ENCODE assay signal across 19 cellular contexts in the genomic region with DNA sequence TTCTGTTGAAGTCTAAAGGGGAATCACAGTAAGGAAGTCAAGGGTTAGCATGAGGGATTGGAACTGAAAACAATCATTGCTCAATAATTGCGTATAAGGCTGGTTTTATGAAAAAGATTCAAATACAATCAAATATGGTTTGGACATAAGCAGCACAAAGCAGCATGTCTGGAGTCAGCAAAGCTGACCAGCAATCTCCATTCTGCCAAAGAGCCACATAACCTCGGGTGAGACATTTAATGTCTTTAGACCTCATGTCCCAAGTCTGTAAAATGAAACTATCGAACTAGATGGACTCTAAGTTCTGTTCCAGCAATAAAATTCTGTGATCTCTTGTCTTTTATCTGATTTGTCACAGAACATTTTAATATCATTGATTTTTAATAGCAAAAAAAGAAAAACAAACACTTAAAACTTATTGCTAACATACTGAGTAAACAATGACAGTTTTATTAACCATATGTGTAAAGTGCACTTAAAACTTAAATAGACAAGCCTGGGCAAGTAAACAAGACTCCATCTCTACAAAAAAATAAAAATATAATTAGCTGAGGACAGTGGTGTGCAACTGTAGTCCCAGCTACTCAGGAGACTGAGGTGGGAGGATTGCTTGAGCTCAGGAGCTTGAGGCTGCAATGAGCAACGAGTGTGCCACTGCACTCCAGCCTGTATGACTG.
DNase-seq lines count a peak whose midpoint lies in the region; TF ChIP-seq lines count a peak whose summit lies in the region.
"Had no signal": no experiment of that assay in that cellular context is flagged by ENCODE, and none has a peak within 500 bp of the region (broad histone marks: within the 10 kb centered on the region; RNA-seq: fewer than 3 reads in every experiment).

No MANE protein-coding gene starts in this region.

- 80 to 86% (median 82%) methylated on average over 4 of the region's 4 CpGs for WGBS in ovary, 3 donors

- no peak for TF ChIP-seq EP300 in ovary (IDR thresholded peaks at IDR 0.05)

- H3K36me3 ChIP-seq in adipocyte (ENCODE audit: control insufficient read depth, insufficient read depth, low read length, severe bottlenecking) (no peaks in the 10 kb centered on the region), A673 (ENCODE audit: insufficient read depth, low read length, poor library complexity, severe bottlenecking) (no peaks in the 10 kb centered on the region), ovary (no peaks in the 10 kb centered on the region)

- TF ChIP-seq POLR2A in ovary (IDR thresholded peaks at IDR 0.05): no peak

- H3K9me3 ChIP-seq in adipocyte (ENCODE audit: control insufficient read depth, low read length) (no peaks in the 10 kb centered on the region), A673 (ENCODE audit: low read depth, low read length, poor library complexity, severe bottlenecking) (no peaks in the 10 kb centered on the region), ovary (no peaks in the 10 kb centered on the region)
- H3K9me3 ChIP-seq: Caco-2 had no signal

- no peak overlapping the region for H3K9ac ChIP-seq in adipocyte (ENCODE audit: low read length)

- H3K27ac ChIP-seq in A673 (ENCODE audit: low read depth, low read length, poor library complexity, severe bottlenecking) (no peak overlapping the region), ovary (no peak overlapping the region)

- DNase-seq in NCI-H748 (lab: John Stamatoyannopoulos, UW; ENCODE audit: unreplicated experiment) (peak; percentile 33), NCI-H748 treated with DMSO at 0.1 percent for 48 hours (lab: John Stamatoyannopoulos, UW) (no peak), M059J (ENCODE audit: low read depth) (peak; percentile 9), adipocyte (ENCODE audit: low read depth) (no peak), GM10266 (ENCODE audit: extremely low spot score) (no peak), A673 (ENCODE audit: low spot score) (no peak), ovary (no peak)
- DNase-seq in activated naive CD4-positive, alpha-beta T cell treated with Interleukin-2 at 50 U/mL for 16 hours: no peak
- DNase-seq: ACHN, Caco-2, DND-41, GDM1, H7, Kasumi-1, NCI-H1417 treated with DMSO at 0.1 percent for 48 hours, NCI-H2029, NCI-H2227 treated with DMSO at 0.1 percent for 48 hours, NCI-H526, T-helper 9 cell had no signal

- intact Hi-C loops in A673 (cut with micrococcal nuclease; ENCODE audit: unreplicated experiment) (no loop called here), ovary (cut with DNase I) (no loop called here)

- POLR2A ChIA-PET in A673 (lab: Charles Lee; ENCODE audit: low non-redundant PET): no interaction called here

- BruUV-seq in A673 (replicated peaks; lab: Mats Ljungman, UMichigan): no TSS peak

- H3K4me3 ChIP-seq in adipocyte (ENCODE audit: low read length) (peak overlapping the region; percentile 48), A673 (ENCODE audit: low read depth, low read length, poor library complexity, severe bottlenecking) (no peak overlapping the region), ovary (no peak overlapping the region)

- CTCF ChIA-PET in A673 (lab: Charles Lee): no interaction called here

- TF ChIP-seq CTCF in GM10266 (IDR thresholded peaks at IDR 0.05; ENCODE audit: control insufficient read depth, insufficient read depth, low read depth, missing control alignments) (no peak), A673 (conservative IDR thresholded peaks at IDR 0.05; ENCODE audit: low read depth, low read length) (no peak), ovary (IDR thresholded peaks at IDR 0.05) (no peak)

- peaks cover 13% of the 10 kb centered on the region for H3K4me1 ChIP-seq in adipocyte (ENCODE audit: control insufficient read depth, insufficient read depth, low read length)
- no peaks in the 10 kb centered on the region for H3K4me1 ChIP-seq in A673 (ENCODE audit: insufficient read depth, low read length, poor library complexity, severe bottlenecking)
- H3K4me1 ChIP-seq in ovary (ENCODE audit: insufficient read depth): no peaks in the 10 kb centered on the region
- H3K4me1 ChIP-seq: Caco-2 had no signal

- H3K27me3 ChIP-seq in adipocyte (replicated peaks; ENCODE audit: control insufficient read depth, insufficient read depth, low read length): no peaks in the 10 kb centered on the region
- peaks cover 21% of the 10 kb centered on the region for H3K27me3 ChIP-seq in A673 (replicated peaks; ENCODE audit: insufficient read depth, low read depth, low read length, poor library complexity)
- H3K27me3 ChIP-seq in ovary: no peaks in the 10 kb centered on the region

Comparison
In these comparisons a context has a peak if more than half of its experiments do, and no peak if none do; other contexts are left out.
1. DNase-seq: peak in NCI-H748 (single experiment) and M059J (single experiment); none in NCI-H748 treated with DMSO at 0.1 percent for 48 hours (single experiment), adipocyte (single experiment), GM10266 (single experiment), A673 (single experiment), ovary (0 of 5) and activated naive CD4-positive, alpha-beta T cell treated with Interleukin-2 at 50 U/mL for 16 hours (single experiment).